In genomic region chr2:9118383-9118960, GRCh38 we compare ENCODE assay signal across 20 cellular contexts.
"Had no signal": no experiment of that assay in that cellular context is flagged by ENCODE, and none has a peak within 500 bp of the region (broad histone marks: within the 10 kb centered on the region; RNA-seq: fewer than 3 reads in every experiment).

No MANE protein-coding gene starts in this region.

- H3K9me3 Mint-ChIP-seq: nephron had no signal

- ATAC-seq: esophagus mucosa, left colon, left ventricle myocardium superior, sciatic nerve had no signal

- DNase-seq: effector CD4-positive, alpha-beta T cell; heart left ventricle; hippocampal formation; left colon; left ventricle myocardium superior; mesendoderm; naive B cell; stimulated activated CD4-positive, alpha-beta T cell treated with anti-CD3 and anti-CD28 coated beads, Interleukin-12 subunit alpha, Interleukin-12 subunit beta, amount 100 ng/mL, for 4 hours; stimulated activated naive CD4-positive, alpha-beta T cell; stomach; substantia nigra; transverse colon had no signal

- H3K4me1 Mint-ChIP-seq: naive B cell, nephron had no signal

- H3K9me3 ChIP-seq: heart left ventricle, stomach, thoracic aorta, transverse colon had no signal

- H3K27ac Mint-ChIP-seq: naive B cell, nephron had no signal

- H3K27ac ChIP-seq: coronary artery, heart left ventricle, skin epidermis, stomach, thoracic aorta, transverse colon had no signal

- H3K4me3 Mint-ChIP-seq: naive B cell, nephron had no signal

- H3K4me3 ChIP-seq: coronary artery, heart left ventricle, lung, skin epidermis, stomach, thoracic aorta, transverse colon had no signal

- H3K4me1 ChIP-seq: heart left ventricle, stomach, transverse colon had no signal

- FAIRE-seq: frontal cortex had no signal

- H3K27me3 ChIP-seq: heart left ventricle, stomach, transverse colon had no signal

- H3K36me3 ChIP-seq: heart left ventricle, stomach, thoracic aorta, transverse colon had no signal
